In the genomic region with DNA sequence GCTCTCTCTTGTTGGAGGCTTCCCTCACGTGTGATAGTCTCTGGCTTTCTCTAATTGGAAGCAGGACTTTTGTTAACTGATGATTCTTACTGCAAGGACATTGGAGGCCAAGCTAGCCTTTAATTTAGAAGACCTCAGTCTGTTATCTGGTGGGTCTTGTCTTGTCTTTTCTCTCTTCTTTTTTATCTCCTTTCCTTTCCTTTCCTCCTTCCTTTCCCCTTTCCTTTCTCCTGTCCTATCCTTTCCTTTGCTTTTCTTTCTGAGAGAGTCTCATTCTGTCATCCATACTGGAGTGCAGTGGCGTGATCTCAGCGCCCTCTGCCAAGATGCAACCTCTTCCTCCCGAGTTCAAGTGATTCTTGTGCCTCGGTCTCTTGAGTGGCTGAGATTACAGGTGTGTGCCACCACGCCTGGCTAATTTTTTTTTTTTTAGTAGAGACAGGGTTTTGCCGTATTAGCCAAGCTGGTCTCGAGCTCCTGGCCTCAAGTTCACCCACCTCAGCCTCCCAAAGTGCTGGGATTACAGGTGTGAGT, we compare ENCODE assay signal across 23 cellular contexts.
"Had no signal": no experiment of that assay in that cellular context is flagged by ENCODE, and none has a peak within 500 bp of the region (broad histone marks: within the 10 kb centered on the region; RNA-seq: fewer than 3 reads in every experiment).

No MANE protein-coding gene starts in this region.

- H3K27ac Mint-ChIP-seq: naive thymus-derived CD8-positive, alpha-beta T cell; type B pancreatic cell had no signal

- H3K9me3 ChIP-seq: esophagus muscularis mucosa, gastroesophageal sphincter, mucosa of descending colon, ovary, right atrium auricular region, stomach, thoracic aorta, vagina had no signal

- H3K27me3 ChIP-seq: esophagus muscularis mucosa, gastroesophageal sphincter, ovary, right atrium auricular region, stomach, vagina had no signal

- DNase-seq: cortex of kidney; effector memory CD4-positive, alpha-beta T cell; foreskin fibroblast; glutamatergic neuron; immature natural killer cell; left ventricle myocardium superior; mammary epithelial cell; mucosa of descending colon; naive thymus-derived CD8-positive, alpha-beta T cell; nucleus accumbens; ovary; small intestine; stimulated activated CD4-positive, alpha-beta T cell treated with anti-CD3 and anti-CD28 coated beads, Interleukin-12 subunit alpha, Interleukin-12 subunit beta, amount 100 ng/mL, for 4 hours; stimulated activated naive CD4-positive, alpha-beta T cell; stomach; substantia nigra had no signal

- H3K4me3 Mint-ChIP-seq: immature natural killer cell, type B pancreatic cell had no signal

- H3K9me3 Mint-ChIP-seq: immature natural killer cell; naive thymus-derived CD8-positive, alpha-beta T cell; type B pancreatic cell had no signal

- ATAC-seq: gastroesophageal sphincter; left ventricle myocardium superior; mucosa of descending colon; naive thymus-derived CD8-positive, alpha-beta T cell had no signal

- H3K36me3 ChIP-seq: ovary, right atrium auricular region, thoracic aorta had no signal

- H3K27me3 Mint-ChIP-seq: naive thymus-derived CD8-positive, alpha-beta T cell; type B pancreatic cell had no signal

- H3K4me3 ChIP-seq: esophagus muscularis mucosa, gastroesophageal sphincter, mucosa of descending colon, ovary, right atrium auricular region, stomach, thoracic aorta, vagina had no signal

- H3K27ac ChIP-seq: epithelial cell of prostate, esophagus muscularis mucosa, gastroesophageal sphincter, ovary, right atrium auricular region, stomach, thoracic aorta, vagina had no signal
